ENCODE assay signal across 8 cellular contexts in the genomic region with DNA sequence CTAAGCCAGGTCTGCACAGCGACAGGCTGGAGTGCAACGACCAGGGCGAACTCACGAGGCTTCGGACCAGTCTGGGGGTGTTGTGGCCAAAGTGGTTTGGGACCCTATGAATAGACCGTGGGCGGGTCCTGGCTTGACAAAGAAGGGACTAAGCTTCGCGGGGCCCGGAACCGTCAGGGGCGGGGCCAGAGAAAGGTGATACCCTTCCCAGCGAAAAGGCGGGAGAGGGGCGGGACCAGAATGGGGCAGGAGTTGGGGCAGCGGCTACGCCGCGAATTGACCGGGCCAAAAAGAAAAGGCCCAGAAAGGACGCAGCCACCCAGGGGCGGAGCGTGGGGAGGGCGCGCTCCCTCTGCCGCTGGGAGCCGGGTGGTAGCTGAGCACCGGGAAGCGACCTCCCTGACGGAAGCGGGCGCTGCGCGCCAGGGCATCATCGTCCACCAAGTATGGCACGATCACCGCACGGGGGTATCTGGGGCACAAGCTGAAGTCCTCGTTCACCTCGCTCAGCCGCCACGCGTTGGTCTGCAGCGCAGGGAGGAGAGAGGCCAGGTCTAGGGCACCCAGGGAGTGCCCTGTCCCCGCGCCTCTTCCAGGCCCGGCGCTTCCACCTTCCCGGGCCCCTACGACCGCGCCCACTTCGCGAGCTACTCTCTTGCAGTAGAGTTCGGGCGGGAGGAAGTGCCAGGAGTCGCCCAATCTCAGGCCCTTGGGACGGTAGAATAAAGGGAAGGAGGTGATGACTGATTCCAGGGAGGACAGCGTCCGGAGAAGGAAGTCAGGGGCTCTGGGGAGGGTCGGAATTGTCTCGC. TPM values are rescaled to one million over a fixed set of nuclear protein-coding genes. Genes with fewer than 3 reads are reported as not detected.
A peak's percentile ranks its signal among the peaks of the same experiment; 100 is the strongest.
DNase-seq lines count a peak whose midpoint lies in the region; ATAC-seq and TF ChIP-seq lines count a peak whose summit lies in the region.

No MANE protein-coding gene starts in this region.

- intact Hi-C loops in Right ventricle myocardium superior (cut with DNase I), result loop anchor here (10.0 kb wide), 1 partner anchor 54 kb away; the partner anchor contains the start of gene HDAC1

- ATAC-seq in Right ventricle myocardium superior (ENCODE audit: poor library complexity), result peak; percentile 88
- ATAC-seq in omental fat pad (ENCODE audit: low FRiP score), result peak; percentile 70
- ATAC-seq in HG02571 (IDR thresholded peaks at IDR 0.05; ENCODE audit: unreplicated experiment), result no peak
- no peak for ATAC-seq in GM21717 (IDR thresholded peaks at IDR 0.05; ENCODE audit: unreplicated experiment)

- DNase-seq in ELR (ENCODE audit: low read depth) (peak; percentile 73), HuH-7.5 (ENCODE audit: low spot score) (peak; percentile 62), RPMI7951 (ENCODE audit: low read depth) (peak; percentile 71), Right ventricle myocardium superior (peak; percentile 82), omental fat pad (ENCODE audit: low spot score) (peak; percentile 33)
- no peak for DNase-seq in activated naive CD8-positive, alpha-beta T cell treated with anti-CD3 and anti-CD28 coated beads for 36 hours

- H3K4me1 Mint-ChIP-seq in activated naive CD8-positive, alpha-beta T cell treated with anti-CD3 and anti-CD28 coated beads for 36 hours, result peaks cover 16% of the 10 kb centered on the region

- H3K27me3 Mint-ChIP-seq in activated naive CD8-positive, alpha-beta T cell treated with anti-CD3 and anti-CD28 coated beads for 36 hours, result no peaks in the 10 kb centered on the region

- H3K27ac Mint-ChIP-seq in activated naive CD8-positive, alpha-beta T cell treated with anti-CD3 and anti-CD28 coated beads for 36 hours, result peak overlapping the region; percentile 23

- no peaks in the 10 kb centered on the region for H3K36me3 Mint-ChIP-seq in activated naive CD8-positive, alpha-beta T cell treated with anti-CD3 and anti-CD28 coated beads for 36 hours

- no peak for TF ChIP-seq CTCF in omental fat pad (IDR thresholded peaks at IDR 0.05)

- H3K4me3 Mint-ChIP-seq in activated naive CD8-positive, alpha-beta T cell treated with anti-CD3 and anti-CD28 coated beads for 36 hours, result peak overlapping the region; percentile 81

- no peaks in the 10 kb centered on the region for H3K9me3 Mint-ChIP-seq in activated naive CD8-positive, alpha-beta T cell treated with anti-CD3 and anti-CD28 coated beads for 36 hours

RNA-seq across cellular contexts. Expression of gene FAM167B, which starts 6.7 kb away (rescaled TPM):
- 0.49 TPM in 1 of 2 replicates, not detected in the other for total RNA-seq in RPMI7951 (2014; rRNA removed; shearing (Covaris generic))
- under 1 TPM in 1 of 2 experiments, not detected in 1; 0.32 TPM for total RNA-seq in activated naive CD8-positive, alpha-beta T cell treated with anti-CD3 and anti-CD28 coated beads for 36 hours
- total RNA-seq in Right ventricle myocardium superior (8.1 TPM), omental fat pad (10 to 100 TPM in 1 of 4 donors, 1 to 10 TPM in 3; 1.8 to 14.8 (median 3.8) TPM)

RNA-seq across cellular contexts. Expression of gene LCK, which starts 10.7 kb away (rescaled TPM):
- total RNA-seq in RPMI7951 (2014; rRNA removed; shearing (Covaris generic)), result not detected in 2 replicates
- 100 to 1,000 TPM; 285 to 286 TPM for total RNA-seq in activated naive CD8-positive, alpha-beta T cell treated with anti-CD3 and anti-CD28 coated beads for 36 hours
- 0.51 TPM for total RNA-seq in Right ventricle myocardium superior
- total RNA-seq in omental fat pad, result 1 to 10 TPM; 1.1 to 6.8 (median 4.8) TPM

RNA-seq across cellular contexts. Expression of gene EIF3I, which starts 18.1 kb away (rescaled TPM):
- 423 and 475 TPM in 2 replicates for total RNA-seq in RPMI7951 (2014; rRNA removed; shearing (Covaris generic))
- 100 to 1,000 TPM; 366 to 389 TPM for total RNA-seq in activated naive CD8-positive, alpha-beta T cell treated with anti-CD3 and anti-CD28 coated beads for 36 hours
- total RNA-seq in Right ventricle myocardium superior (97.2 TPM), omental fat pad (100 to 1,000 TPM; 159 to 210 (median 191) TPM)

RNA-seq across cellular contexts. Expression of gene TMEM234, which starts 18.2 kb away (rescaled TPM):
- total RNA-seq in RPMI7951 (2014; rRNA removed; shearing (Covaris generic)), result 14.9 and 16.2 TPM in 2 replicates
- 1 to 10 TPM; 5.7 to 6.5 TPM for total RNA-seq in activated naive CD8-positive, alpha-beta T cell treated with anti-CD3 and anti-CD28 coated beads for 36 hours
- total RNA-seq in Right ventricle myocardium superior (7.5 TPM), omental fat pad (10 to 100 TPM in 3 of 4 donors, 1 to 10 TPM in 1; 8.8 to 15.4 (median 11.3) TPM)

RNA-seq across cellular contexts. Expression of gene DCDC2B, which starts 31.5 kb away (rescaled TPM):
- not detected in 2 replicates for total RNA-seq in RPMI7951 (2014; rRNA removed; shearing (Covaris generic))
- not detected for total RNA-seq in activated naive CD8-positive, alpha-beta T cell treated with anti-CD3 and anti-CD28 coated beads for 36 hours
- total RNA-seq in Right ventricle myocardium superior (not detected), omental fat pad (not detected)

Comparison
In these comparisons a context has a peak if more than half of its experiments do, and no peak if none do; other contexts are left out.
1. ATAC-seq: peak in Right ventricle myocardium superior (single experiment) and omental fat pad (single experiment); none in HG02571 (single experiment) and GM21717 (single experiment).
2. RNA of gene LCK, which starts 10.7 kb away (total RNA-seq): 285 to 286 TPM in activated naive CD8-positive, alpha-beta T cell treated with anti-CD3 and anti-CD28 coated beads for 36 hours; 1.1 to 6.8 TPM in omental fat pad, 0.51 TPM in Right ventricle myocardium superior (single experiment) and not detected in RPMI7951; every median in the first group is over 10 times any median in the second.